In the genomic region with DNA sequence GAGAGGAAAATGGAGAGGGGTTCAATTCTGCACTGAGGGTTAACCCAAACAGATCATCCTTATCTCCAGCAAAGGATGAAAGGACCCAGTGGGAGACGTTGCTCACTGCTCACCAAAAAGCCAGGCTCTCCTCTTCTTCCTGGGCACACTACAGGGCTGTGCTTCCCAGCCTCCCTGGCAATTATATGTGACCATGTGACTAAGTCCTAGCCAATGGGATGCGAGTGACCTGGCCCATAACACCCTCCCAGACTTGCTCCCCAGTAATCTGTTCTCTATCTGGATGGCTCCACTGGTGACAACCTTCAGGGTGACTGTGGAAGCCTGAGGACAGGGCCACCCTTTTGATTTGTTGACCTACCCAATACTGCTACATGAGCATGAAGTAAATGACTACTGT, we compare ENCODE assay signal across 33 cellular contexts.
"Had no signal": no experiment of that assay in that cellular context is flagged by ENCODE, and none has a peak within 500 bp of the region (broad histone marks: within the 10 kb centered on the region; RNA-seq: fewer than 3 reads in every experiment).

No MANE protein-coding gene starts in this region.

- H3K27me3 ChIP-seq: ascending aorta, breast epithelium, colonic mucosa had no signal

- H3K4me1 ChIP-seq: colonic mucosa had no signal

- H3K36me3 Mint-ChIP-seq: activated CD4-positive, alpha-beta memory T cell treated with anti-CD3 and anti-CD28 coated beads for 36 hours; activated CD8-positive, alpha-beta memory T cell treated with anti-CD3 and anti-CD28 coated beads, Interleukin-2, amount 10 ng/mL, durations not matched to agents 7 days and 5 days; activated naive CD4-positive, alpha-beta T cell treated with anti-CD3 and anti-CD28 coated beads, Interleukin-2, amount 10 ng/mL, durations not matched to agents 7 days and 5 days; activated naive CD4-positive, alpha-beta T cell treated with anti-CD3 and anti-CD28 coated beads, Interleukin-2, amount 50 U/mL, for 72 hours; activated naive CD8-positive, alpha-beta T cell treated with anti-CD3 and anti-CD28 coated beads, Interleukin-2, amount 10 ng/mL, durations not matched to agents 7 days and 5 days; brain had no signal

- H3K4me3 ChIP-seq: ascending aorta, breast epithelium, cardiac muscle cell, colonic mucosa, esophagus squamous epithelium had no signal

- H3K27ac Mint-ChIP-seq: activated CD4-positive, alpha-beta memory T cell treated with anti-CD3 and anti-CD28 coated beads for 36 hours; activated CD4-positive, alpha-beta T cell treated with anti-CD3 and anti-CD28 coated beads for 36 hours; activated CD4-positive, alpha-beta T cell treated with anti-CD3 and anti-CD28 coated beads, Interleukin-2, amount 10 ng/mL, durations not matched to agents 24 days and 14 days; activated CD8-positive, alpha-beta memory T cell treated with anti-CD3 and anti-CD28 coated beads, Interleukin-2, amount 10 ng/mL, durations not matched to agents 7 days and 5 days; activated CD8-positive, alpha-beta T cell treated with anti-CD3 and anti-CD28 coated beads, Interleukin-2, amount 10 ng/mL, durations not matched to agents 7 days and 5 days; activated naive CD4-positive, alpha-beta T cell treated with anti-CD3 and anti-CD28 coated beads, Interleukin-2, amount 10 ng/mL, durations not matched to agents 7 days and 5 days; activated naive CD4-positive, alpha-beta T cell treated with anti-CD3 and anti-CD28 coated beads, Interleukin-2, amount 50 U/mL, for 72 hours; activated naive CD8-positive, alpha-beta T cell treated with anti-CD3 and anti-CD28 coated beads, Interleukin-2, amount 10 ng/mL, durations not matched to agents 7 days and 5 days; activated T-helper 1 cell treated with anti-CD3 and anti-CD28 coated beads, Interleukin-12 subunit alpha, Interleukin-12 subunit beta, Interleukin-2, Interleukin-4 antibody, amounts not matched to agents 30 ng/mL and 10 ng/mL and 1 ng/mL, durations not matched to agents 14 hours and 24 hours and 36 hours; activated T-helper 2 cell treated with anti-CD3 and anti-CD28 coated beads, Interferon-gamma antibody, Interleukin-2, Interleukin-4, amounts not matched to agents 10 μg/mL and 5 μg/mL and 100 μg/mL, durations not matched to agents 14 hours and 24 hours and 36 hours; brain had no signal

- DNase-seq: activated CD4-positive, alpha-beta memory T cell treated with anti-CD3 and anti-CD28 coated beads for 36 hours; activated CD4-positive, alpha-beta T cell treated with anti-CD3 and anti-CD28 coated beads for 36 hours; activated CD4-positive, alpha-beta T cell treated with anti-CD3 and anti-CD28 coated beads, Interleukin-2, amount 10 ng/mL, durations not matched to agents 24 days and 14 days; activated CD4-positive, CD25-positive, alpha-beta regulatory T cell; activated CD4-positive, CD25-positive, alpha-beta regulatory T cell treated with anti-CD3 and anti-CD28 coated beads, Interleukin-2, amount 50 U/mL, for 72 hours; activated CD8-positive, alpha-beta memory T cell treated with anti-CD3 and anti-CD28 coated beads, Interleukin-2, amount 10 ng/mL, durations not matched to agents 7 days and 5 days; activated CD8-positive, alpha-beta memory T cell treated with anti-CD3 and anti-CD28 coated beads, Interleukin-2, amount 50 U/mL, for 4 hours; activated CD8-positive, alpha-beta T cell treated with anti-CD3 and anti-CD28 coated beads, Interleukin-2, amount 10 ng/mL, durations not matched to agents 7 days and 5 days; activated effector memory CD4-positive, alpha-beta T cell treated with anti-CD3 and anti-CD28 coated beads, Interleukin-2, amount 50 U/mL, for 16 hours; activated naive CD4-positive, alpha-beta T cell treated with anti-CD3 and anti-CD28 coated beads, Interleukin-2, amount 10 ng/mL, durations not matched to agents 7 days and 5 days; activated naive CD8-positive, alpha-beta T cell treated with anti-CD3 and anti-CD28 coated beads, Interleukin-2, amount 10 ng/mL, durations not matched to agents 7 days and 5 days; activated T-cell treated with anti-CD3 and anti-CD28 coated beads, Interleukin-2, amount 50 U/mL, for 1 hour; activated T-cell treated with anti-CD3 and anti-CD28 coated beads, Interleukin-2, amount 50 U/mL, for 48 hours; central memory CD4-positive, alpha-beta T cell; cerebellar nuclear complex; colonic mucosa; effector CD8-positive, alpha-beta T cell; esophagus squamous epithelium; foreskin melanocyte; head of caudate nucleus; hippocampal formation; WERI-Rb-1 had no signal

- H3K9me3 ChIP-seq: ascending aorta, breast epithelium, colonic mucosa, esophagus squamous epithelium had no signal

- H3K27ac ChIP-seq: ascending aorta, breast epithelium, cardiac muscle cell, colonic mucosa, epithelial cell of prostate, esophagus squamous epithelium, WERI-Rb-1 had no signal

- H3K4me3 Mint-ChIP-seq: activated CD4-positive, alpha-beta memory T cell treated with anti-CD3 and anti-CD28 coated beads for 36 hours; activated CD4-positive, alpha-beta T cell treated with anti-CD3 and anti-CD28 coated beads for 36 hours; activated CD4-positive, alpha-beta T cell treated with anti-CD3 and anti-CD28 coated beads, Interleukin-2, amount 10 ng/mL, durations not matched to agents 24 days and 14 days; activated CD8-positive, alpha-beta memory T cell treated with anti-CD3 and anti-CD28 coated beads, Interleukin-2, amount 10 ng/mL, durations not matched to agents 7 days and 5 days; activated CD8-positive, alpha-beta T cell treated with anti-CD3 and anti-CD28 coated beads, Interleukin-2, amount 10 ng/mL, durations not matched to agents 7 days and 5 days; activated naive CD4-positive, alpha-beta T cell treated with anti-CD3 and anti-CD28 coated beads, Interleukin-2, amount 10 ng/mL, durations not matched to agents 7 days and 5 days; activated naive CD8-positive, alpha-beta T cell treated with anti-CD3 and anti-CD28 coated beads, Interleukin-2, amount 10 ng/mL, durations not matched to agents 7 days and 5 days; activated T-helper 1 cell treated with anti-CD3 and anti-CD28 coated beads, Interleukin-12 subunit alpha, Interleukin-12 subunit beta, Interleukin-2, Interleukin-4 antibody, amounts not matched to agents 30 ng/mL and 10 ng/mL and 1 ng/mL, durations not matched to agents 14 hours and 24 hours and 36 hours; brain had no signal

- FAIRE-seq: endometrium, endothelial cell of umbilical vein, TTC549 had no signal

- H3K9me3 Mint-ChIP-seq: activated CD4-positive, alpha-beta memory T cell treated with anti-CD3 and anti-CD28 coated beads for 36 hours; activated CD4-positive, alpha-beta T cell treated with anti-CD3 and anti-CD28 coated beads, Interleukin-2, amount 10 ng/mL, durations not matched to agents 24 days and 14 days; activated naive CD4-positive, alpha-beta T cell treated with anti-CD3 and anti-CD28 coated beads, Interleukin-2, amount 10 ng/mL, durations not matched to agents 7 days and 5 days; activated naive CD4-positive, alpha-beta T cell treated with anti-CD3 and anti-CD28 coated beads, Interleukin-2, amount 50 U/mL, for 72 hours; activated naive CD8-positive, alpha-beta T cell treated with anti-CD3 and anti-CD28 coated beads, Interleukin-2, amount 10 ng/mL, durations not matched to agents 7 days and 5 days; activated T-helper 1 cell treated with anti-CD3 and anti-CD28 coated beads, Interleukin-12 subunit alpha, Interleukin-12 subunit beta, Interleukin-2, Interleukin-4 antibody, amounts not matched to agents 30 ng/mL and 10 ng/mL and 1 ng/mL, durations not matched to agents 14 hours and 24 hours and 36 hours; activated T-helper 2 cell treated with anti-CD3 and anti-CD28 coated beads, Interferon-gamma antibody, Interleukin-2, Interleukin-4, amounts not matched to agents 10 μg/mL and 5 μg/mL and 100 μg/mL, durations not matched to agents 14 hours and 24 hours and 36 hours; brain had no signal

- ATAC-seq: activated CD4-positive, alpha-beta T cell treated with anti-CD3 and anti-CD28 coated beads for 36 hours; activated CD8-positive, alpha-beta memory T cell treated with anti-CD3 and anti-CD28 coated beads, Interleukin-2, amount 10 ng/mL, durations not matched to agents 7 days and 5 days; activated CD8-positive, alpha-beta T cell treated with anti-CD3 and anti-CD28 coated beads, Interleukin-2, amount 10 ng/mL, durations not matched to agents 7 days and 5 days; activated naive CD4-positive, alpha-beta T cell treated with anti-CD3 and anti-CD28 coated beads, Interleukin-2, amount 50 U/mL, for 72 hours had no signal

- H3K36me3 ChIP-seq: ascending aorta, breast epithelium, cardiac muscle cell, colonic mucosa, esophagus squamous epithelium, WERI-Rb-1 had no signal
